13 cellular contexts compared by ENCODE assay signal in genomic region chr11:70112017-70112434, GRCh38. TPM values are rescaled to one million over a fixed set of nuclear protein-coding genes. Genes with fewer than 3 reads are reported as not detected.
DNase-seq lines count a peak whose midpoint lies in the region; ATAC-seq and TF ChIP-seq lines count a peak whose summit lies in the region.
"Had no signal": no experiment of that assay in that cellular context is flagged by ENCODE, and none has a peak within 500 bp of the region (broad histone marks: within the 10 kb centered on the region; RNA-seq: fewer than 3 reads in every experiment).

No MANE protein-coding gene starts in this region.

- no peaks in the 10 kb centered on the region for H3K36me3 Mint-ChIP-seq in activated naive CD8-positive, alpha-beta T cell treated with anti-CD3 and anti-CD28 coated beads, Interleukin-2, amount 50 U/mL, for 24 hours (ENCODE audit: low read depth)
- no peaks in the 10 kb centered on the region for H3K36me3 Mint-ChIP-seq in activated CD4-positive, alpha-beta memory T cell treated with anti-CD3 and anti-CD28 coated beads for 36 hours

- H3K27me3 ChIP-seq in BLaER1 treated with 17β-estradiol and CSF1 and Interleukin-3, amounts not matched to agents 10 nM and 100 nM: peaks cover 0 to 9% (median 0%) of the 10 kb centered on the region in 11 experiments; a peak in 6 of 22 replicates
- H3K27me3 ChIP-seq in Panc1 (ENCODE audit: control insufficient read depth, insufficient read depth, low read length) (no peaks in the 10 kb centered on the region), osteoblast (ENCODE audit: insufficient read depth, low read length) (no peaks in the 10 kb centered on the region)

- H3K4me2 ChIP-seq in BLaER1 treated with 17β-estradiol and CSF1 and Interleukin-3, amounts not matched to agents 10 nM and 100 nM: peak overlapping the region; percentile 84 to 98 (median 95)
- H3K4me2 ChIP-seq in osteoblast (ENCODE audit: insufficient read depth, low read length): peak overlapping the region; percentile 52

- BruUV-seq in Panc1 (replicated peaks; lab: Mats Ljungman, UMichigan): no TSS peak

- ATAC-seq in Panc1 (peak; percentile 36), left cardiac atrium (peak; percentile 63 to 74)
- ATAC-seq in activated naive CD8-positive, alpha-beta T cell treated with anti-CD3 and anti-CD28 coated beads, Interleukin-2, amount 50 U/mL, for 24 hours: no peak

- POLR2A ChIA-PET in Panc1 (lab: Charles Lee): interaction anchor here (0.5 kb wide), 1 partner anchor 58 kb away, joined by 3 read pairs; no protein-coding TSS in a partner anchor
- POLR2A ChIA-PET in activated CD4-positive, alpha-beta memory T cell treated with anti-CD3 and anti-CD28 coated beads for 36 hours (lab: Charles Lee): no interaction called here

- no peak overlapping the region for H3K27ac Mint-ChIP-seq in activated naive CD8-positive, alpha-beta T cell treated with anti-CD3 and anti-CD28 coated beads, Interleukin-2, amount 50 U/mL, for 24 hours
- H3K27ac Mint-ChIP-seq in activated CD4-positive, alpha-beta memory T cell treated with anti-CD3 and anti-CD28 coated beads for 36 hours: no peak overlapping the region

- no peaks in the 10 kb centered on the region for H3K79me2 ChIP-seq in osteoblast (ENCODE audit: insufficient read depth, low read length)

- H3K4me3 ChIP-seq in BLaER1 treated with 17β-estradiol and CSF1 and Interleukin-3, amounts not matched to agents 10 nM and 100 nM: peak overlapping the region in 7 of 10 experiments; percentile 24 to 64 (median 39); a peak in 10 of 20 replicates
- H3K4me3 ChIP-seq in Panc1 (ENCODE audit: low read depth in 2 of 2, low read length in 2 of 2) (no peak overlapping the region), osteoblast (ENCODE audit: insufficient read depth, low read length) (no peak overlapping the region)

- DNase-seq in Panc1 (ENCODE audit: low read depth, low spot score): no peak
- DNase-seq in left cardiac atrium: no peak
- DNase-seq in osteoblast (ENCODE audit: insufficient read length, low spot score, missing footprints): no peak
- no peak for DNase-seq in activated naive CD8-positive, alpha-beta T cell treated with anti-CD3 and anti-CD28 coated beads, Interleukin-2, amount 50 U/mL, for 24 hours
- no peak for DNase-seq in activated CD4-positive, alpha-beta T cell treated with anti-CD3 and anti-CD28 coated beads for 48 hours
- DNase-seq in posterior vena cava (ENCODE audit: low spot score): no peak
- no peak for DNase-seq in activated CD4-positive, alpha-beta memory T cell treated with anti-CD3 and anti-CD28 coated beads for 36 hours
- DNase-seq: activated CD8-positive, alpha-beta memory T cell treated with anti-CD3 and anti-CD28 coated beads for 24 hours; DMS 273 treated with DMSO at 0.1 percent for 48 hours; H7; NK-92 treated with Interleukin-12 subunit alpha and Interleukin-12 subunit beta, amount 100 ng/mL, for 24 hours had no signal

- TF ChIP-seq CTCF in Panc1 (IDR thresholded peaks at IDR 0.05) (no peak), osteoblast (IDR thresholded peaks at IDR 0.05; ENCODE audit: extremely low read depth, low read depth, low read length) (no peak)

- H3K4me1 ChIP-seq in BLaER1 treated with 17β-estradiol and CSF1 and Interleukin-3, amounts not matched to agents 10 nM and 100 nM: peaks cover 18 to 64% (median 52%) of the 10 kb centered on the region in 10 experiments
- H3K4me1 ChIP-seq in Panc1 (ENCODE audit: control insufficient read depth, insufficient read depth, low read length): peaks cover 9% of the 10 kb centered on the region; the same call in 1 of the 2 replicates
- H3K4me1 ChIP-seq in osteoblast (ENCODE audit: insufficient read depth, low read length): peaks cover 24% of the 10 kb centered on the region

- no peaks in the 10 kb centered on the region for H3K4me1 Mint-ChIP-seq in activated naive CD8-positive, alpha-beta T cell treated with anti-CD3 and anti-CD28 coated beads, Interleukin-2, amount 50 U/mL, for 24 hours
- H3K4me1 Mint-ChIP-seq in activated CD4-positive, alpha-beta memory T cell treated with anti-CD3 and anti-CD28 coated beads for 36 hours (ENCODE audit: low read depth): peaks cover 5% of the 10 kb centered on the region

- no peaks in the 10 kb centered on the region for H3K9me3 Mint-ChIP-seq in activated naive CD8-positive, alpha-beta T cell treated with anti-CD3 and anti-CD28 coated beads, Interleukin-2, amount 50 U/mL, for 24 hours
- H3K9me3 Mint-ChIP-seq in activated CD4-positive, alpha-beta memory T cell treated with anti-CD3 and anti-CD28 coated beads for 36 hours: no peaks in the 10 kb centered on the region

- intact Hi-C loops in Panc1 (cut with micrococcal nuclease; ENCODE audit: unreplicated experiment): no loop called here
- intact Hi-C loops in left cardiac atrium (cut with DNase I): no loop called here
- intact Hi-C loops in posterior vena cava (cut with DNase I): no loop called here
- intact Hi-C loops in activated CD4-positive, alpha-beta memory T cell treated with anti-CD3 and anti-CD28 coated beads for 36 hours (cut with micrococcal nuclease): no loop called here

- peaks cover 4% of the 10 kb centered on the region for H3K27me3 Mint-ChIP-seq in activated naive CD8-positive, alpha-beta T cell treated with anti-CD3 and anti-CD28 coated beads, Interleukin-2, amount 50 U/mL, for 24 hours
- H3K27me3 Mint-ChIP-seq in activated CD4-positive, alpha-beta memory T cell treated with anti-CD3 and anti-CD28 coated beads for 36 hours: peaks cover 10% of the 10 kb centered on the region

- CTCF ChIA-PET in Panc1 (lab: Charles Lee): no interaction called here
- CTCF ChIA-PET in activated CD4-positive, alpha-beta memory T cell treated with anti-CD3 and anti-CD28 coated beads for 36 hours (lab: Charles Lee): no interaction called here

- peak overlapping the region in 9 of 11 experiments; percentile 2 to 51 (median 44); a peak in 12 of 22 replicates for H3K27ac ChIP-seq in BLaER1 treated with 17β-estradiol and CSF1 and Interleukin-3, amounts not matched to agents 10 nM and 100 nM
- H3K27ac ChIP-seq in Panc1 (ENCODE audit: low read length): no peak overlapping the region
- H3K27ac ChIP-seq in osteoblast (ENCODE audit: low read depth, low read length): peak overlapping the region; percentile 45
- H3K27ac ChIP-seq: brain microvascular endothelial cell had no signal

- H3K36me3 ChIP-seq in BLaER1 treated with 17β-estradiol and CSF1 and Interleukin-3, amounts not matched to agents 10 nM and 100 nM: no peaks in the 10 kb centered on the region
- H3K36me3 ChIP-seq in Panc1 (ENCODE audit: control insufficient read depth, insufficient read depth, low read length) (no peaks in the 10 kb centered on the region), osteoblast (ENCODE audit: insufficient read depth, low read length) (no peaks in the 10 kb centered on the region)
- H3K36me3 ChIP-seq: brain microvascular endothelial cell had no signal

- in situ Hi-C loops in Panc1 (cut with HindIII; ENCODE audit: low pct_unique_long_range_greater_than_20kb, low sequenced_read_pairs): no loop called here

- peak overlapping the region; percentile 23 for H2AFZ ChIP-seq in osteoblast (ENCODE audit: low read length)

- H3K4me3 Mint-ChIP-seq in activated naive CD8-positive, alpha-beta T cell treated with anti-CD3 and anti-CD28 coated beads, Interleukin-2, amount 50 U/mL, for 24 hours: no peak overlapping the region
- H3K4me3 Mint-ChIP-seq in activated CD4-positive, alpha-beta memory T cell treated with anti-CD3 and anti-CD28 coated beads for 36 hours: no peak overlapping the region

- no peaks in the 10 kb centered on the region for H3K9me3 ChIP-seq in BLaER1 treated with 17β-estradiol and CSF1 and Interleukin-3, amounts not matched to agents 10 nM and 100 nM (replicated peaks in 1 of 11)
- no peaks in the 10 kb centered on the region for H3K9me3 ChIP-seq in Panc1 (ENCODE audit: control insufficient read depth, insufficient read depth, low read depth, low read length)
- H3K9me3 ChIP-seq in osteoblast (ENCODE audit: low read depth, low read length): no peaks in the 10 kb centered on the region

- H4K20me1 ChIP-seq in BLaER1 treated with 17β-estradiol and CSF1 and Interleukin-3, amounts not matched to agents 10 nM and 100 nM: peaks cover 0 to 14% (median 0%) of the 10 kb centered on the region in 11 experiments; a peak in 2 of 22 replicates
- H4K20me1 ChIP-seq in osteoblast (ENCODE audit: insufficient read depth, low read length): no peaks in the 10 kb centered on the region

- peak overlapping the region in 6 of 11 experiments; percentile 9 to 59 (median 36); a peak in 8 of 22 replicates for H3K9ac ChIP-seq in BLaER1 treated with 17β-estradiol and CSF1 and Interleukin-3, amounts not matched to agents 10 nM and 100 nM

RNA-seq across cellular contexts. Expression of gene ANO1, which starts 33.9 kb away (rescaled TPM):
- 2.3 TPM for total RNA-seq in Panc1 (2021; ENCODE audit: unreplicated experiment)
- 1.6 TPM for polyA plus RNA-seq in Panc1 (2012; ENCODE audit: insufficient read length)
- 10 to 100 TPM in 1 of 2 donors, 1 to 10 TPM in 1; 9.8 to 14.2 TPM for total RNA-seq in left cardiac atrium
- 0.88 TPM in 1 of 2 replicates, not detected in the other for total RNA-seq in osteoblast
- 10 to 100 TPM; 55.4 to 56.2 TPM for total RNA-seq in posterior vena cava
- not detected for total RNA-seq in activated CD4-positive, alpha-beta memory T cell treated with anti-CD3 and anti-CD28 coated beads for 36 hours

Comparison
In these comparisons a context has a peak if more than half of its experiments do, and no peak if none do; other contexts are left out.
1. H3K4me3 ChIP-seq: peak in BLaER1 treated with 17β-estradiol and CSF1 and Interleukin-3, amounts not matched to agents 10 nM and 100 nM (7 of 10); none in Panc1 (0 of 2) and osteoblast (single experiment).